Comparison of ENCODE assay signal across 8 cellular contexts in the genomic region with DNA sequence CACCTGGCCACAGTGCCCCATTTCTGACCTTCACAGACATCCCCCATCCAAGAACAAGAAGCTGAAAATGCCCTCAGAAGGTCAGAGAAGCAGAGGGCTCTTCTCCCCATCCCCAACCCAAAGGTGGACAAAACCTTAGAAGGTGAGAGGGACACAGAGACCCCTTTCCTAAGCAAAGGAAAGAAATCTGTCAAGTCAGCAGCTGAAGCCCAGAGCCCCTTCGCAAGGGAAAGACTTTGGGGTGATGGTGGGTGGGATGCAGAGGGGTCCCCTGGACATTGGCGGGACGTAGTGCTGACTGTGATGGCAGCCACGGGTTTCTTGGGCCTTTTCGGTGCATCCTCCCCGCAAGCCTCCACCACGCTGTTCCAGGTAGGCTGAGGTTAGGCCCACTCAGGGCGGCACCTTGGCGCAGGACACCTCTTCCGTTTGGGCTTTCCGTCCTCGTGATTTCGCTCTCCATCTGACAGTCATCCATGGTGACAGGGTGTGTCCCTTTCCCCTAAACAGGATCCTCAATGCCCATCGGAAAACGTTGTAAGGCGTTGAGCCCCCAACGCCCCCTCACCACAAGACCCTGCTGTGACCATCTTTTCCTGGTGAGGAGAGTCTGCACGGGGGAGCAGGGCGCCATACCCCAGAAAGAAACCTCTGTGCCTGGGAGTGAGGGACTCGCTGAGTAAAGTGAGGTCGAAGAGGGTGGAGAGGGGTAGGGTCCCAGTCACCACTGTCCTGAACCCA. TPM values are rescaled to one million over a fixed set of nuclear protein-coding genes. Genes with fewer than 3 reads are reported as not detected.
A peak's percentile ranks its signal among the peaks of the same experiment; 100 is the strongest.
DNase-seq lines count a peak whose midpoint lies in the region; ATAC-seq and TF ChIP-seq lines count a peak whose summit lies in the region.

No MANE protein-coding gene starts in this region.

- peak overlapping the region; percentile 44 for H3K27ac ChIP-seq in RWPE1
- peak overlapping the region in 3 of 4 donors; percentile 49 to 70 (median 65) for H3K27ac ChIP-seq in gastroesophageal sphincter
- H3K27ac ChIP-seq in skeletal muscle tissue (ENCODE audit: low read depth, low read length), result peak overlapping the region; percentile 63

- POLR2A ChIA-PET in RWPE1 (lab: Yijun Ruan, JAX; ENCODE audit: low non-redundant PET), result no interaction called here

- no peak for TF ChIP-seq EP300 in gastroesophageal sphincter (IDR thresholded peaks at IDR 0.05)

- no peaks in the 10 kb centered on the region for H3K36me3 ChIP-seq in gastroesophageal sphincter
- H3K36me3 ChIP-seq in skeletal muscle tissue (ENCODE audit: control insufficient read depth in 3 of 3, insufficient read depth in 3 of 3, low read length in 3 of 3), result no peaks in the 10 kb centered on the region

- peaks cover 0 to 16% (median 0%) of the 10 kb centered on the region in 3 donors for H3K4me1 ChIP-seq in gastroesophageal sphincter
- H3K4me1 ChIP-seq in skeletal muscle tissue (ENCODE audit: control insufficient read depth in 3 of 3, insufficient read depth in 3 of 3, low read length in 3 of 3), result peaks cover 10 to 13% (median 13%) of the 10 kb centered on the region in 3 donors

- WGBS in gastroesophageal sphincter (ENCODE audit: low coverage in 1 of 2), 2 donors, result 61 to 88% methylated on average over 4 to 10 of the region's 21 CpGs

- DNase-seq in RWPE1 (ENCODE audit: low spot score) (no peak), HuH-7.5 (ENCODE audit: low spot score) (no peak)
- no peak for DNase-seq in central memory CD4-positive, alpha-beta T cell
- DNase-seq in activated effector memory CD4-positive, alpha-beta T cell treated with anti-CD3 and anti-CD28 coated beads, Interleukin-2, amount 50 U/mL, for 16 hours, result no peak

- peak overlapping the region; percentile 70 to 85 (median 77) for H3K9ac ChIP-seq in skeletal muscle tissue (ENCODE audit: low read depth in 1 of 3, low read length in 3 of 3)

- ATAC-seq in GM21390 (IDR thresholded peaks at IDR 0.05; ENCODE audit: unreplicated experiment) (peak; percentile 12), gastroesophageal sphincter (no peak), HG02759 (IDR thresholded peaks at IDR 0.05; ENCODE audit: unreplicated experiment) (no peak)

- H3K4me3 ChIP-seq in gastroesophageal sphincter (peak overlapping the region in 1 of 2 donors; percentile 49), skeletal muscle tissue (ENCODE audit: low read length in 3 of 3) (peak overlapping the region; percentile 77 to 81 (median 78))

- CTCF ChIA-PET in RWPE1 (lab: Yijun Ruan, JAX), result no interaction called here

- no peak for TF ChIP-seq POLR2A in gastroesophageal sphincter (IDR thresholded peaks at IDR 0.05)

- no peak for TF ChIP-seq CTCF in RWPE1 (conservative IDR thresholded peaks at IDR 0.05; ENCODE audit: low read depth)
- no peak for TF ChIP-seq CTCF in gastroesophageal sphincter (IDR thresholded peaks at IDR 0.05)

- H3K27me3 ChIP-seq in gastroesophageal sphincter (no peaks in the 10 kb centered on the region), skeletal muscle tissue (ENCODE audit: control insufficient read depth in 3 of 3, insufficient read depth in 3 of 3, low read length in 3 of 3) (no peaks in the 10 kb centered on the region)

- no peaks in the 10 kb centered on the region for H3K9me3 ChIP-seq in gastroesophageal sphincter
- no peaks in the 10 kb centered on the region for H3K9me3 ChIP-seq in skeletal muscle tissue (ENCODE audit: control insufficient read depth in 3 of 3, low read length in 3 of 3)

RNA-seq across cellular contexts. Expression of gene GSDMA, which starts 10.7 kb away (rescaled TPM):
- total RNA-seq in gastroesophageal sphincter, result 1 to 10 TPM in 1 of 4 donors, under 1 TPM in 2, not detected in 1; 0.35 to 1.6 (median 0.54) TPM
- not detected for total RNA-seq in skeletal muscle tissue

RNA-seq across cellular contexts. Expression of gene LRRC3C, which starts 24.6 kb away (rescaled TPM):
- 1 to 10 TPM in 1 of 4 donors, not detected in 3; 1.1 TPM for total RNA-seq in gastroesophageal sphincter
- total RNA-seq in skeletal muscle tissue, result not detected

RNA-seq across cellular contexts. Expression of gene ORMDL3, which starts 24.7 kb away (rescaled TPM):
- total RNA-seq in gastroesophageal sphincter (10 to 100 TPM; 41.9 to 51.2 (median 46.9) TPM), skeletal muscle tissue (37.1 TPM)

RNA-seq across cellular contexts. Expression of gene PSMD3, which starts 28.5 kb away (rescaled TPM):
- total RNA-seq in gastroesophageal sphincter, result 100 to 1,000 TPM in 1 of 4 donors, 10 to 100 TPM in 3; 65.1 to 105 (median 78.8) TPM
- 56.4 TPM for total RNA-seq in skeletal muscle tissue

RNA-seq across cellular contexts. Expression of gene GSDMB, which starts 33.7 kb away (rescaled TPM):
- 1 to 10 TPM; 1.1 to 7.9 (median 3.0) TPM for total RNA-seq in gastroesophageal sphincter
- total RNA-seq in skeletal muscle tissue, result 8.9 TPM
